12 cellular contexts compared by ENCODE assay signal in genomic region chr18:32974421-32975165, GRCh38.
DNase-seq lines count a peak whose midpoint lies in the region; ATAC-seq and TF ChIP-seq lines count a peak whose summit lies in the region.
"Had no signal": no experiment of that assay in that cellular context is flagged by ENCODE, and none has a peak within 500 bp of the region (broad histone marks: within the 10 kb centered on the region; RNA-seq: fewer than 3 reads in every experiment).

No MANE protein-coding gene starts in this region.

- H3K9me3 Mint-ChIP-seq in mesothelial cell of epicardium (peaks cover 5% of the 10 kb centered on the region), HFFc6 (peaks cover 44% of the 10 kb centered on the region)

- H3K27me3 Mint-ChIP-seq in mesothelial cell of epicardium (ENCODE audit: low read depth) (no peaks in the 10 kb centered on the region), HFFc6 (ENCODE audit: insufficient read depth) (no peaks in the 10 kb centered on the region)

- H3K4me3 Mint-ChIP-seq in mesothelial cell of epicardium (no peak overlapping the region), HFFc6 (no peak overlapping the region)
- H3K4me3 Mint-ChIP-seq: activated T-cell treated with anti-CD3 and anti-CD28 coated beads, Interleukin-2, amount 50 U/mL, for 4 hours had no signal

- H3K4me3 ChIP-seq in GM12865 (ENCODE audit: low read depth, low read length): no peak overlapping the region
- H3K4me3 ChIP-seq in adipocyte (ENCODE audit: low read length): no peak overlapping the region
- H3K4me3 ChIP-seq: transverse colon had no signal

- H3K36me3 Mint-ChIP-seq in mesothelial cell of epicardium: peaks cover 1% of the 10 kb centered on the region
- no peaks in the 10 kb centered on the region for H3K36me3 Mint-ChIP-seq in HFFc6 (ENCODE audit: low read depth)

- H3K4me1 ChIP-seq in adipocyte (ENCODE audit: control insufficient read depth, insufficient read depth, low read length): peaks cover 4% of the 10 kb centered on the region
- H3K4me1 ChIP-seq: transverse colon had no signal

- H3K36me3 ChIP-seq in adipocyte (ENCODE audit: control insufficient read depth, insufficient read depth, low read length, severe bottlenecking): no peaks in the 10 kb centered on the region
- H3K36me3 ChIP-seq: transverse colon had no signal

- peak; percentile 78 for ATAC-seq in GM21515 (IDR thresholded peaks at IDR 0.05; ENCODE audit: unreplicated experiment)
- peak; percentile 88 for ATAC-seq in HG03432 (IDR thresholded peaks at IDR 0.05; ENCODE audit: unreplicated experiment)
- ATAC-seq: activated T-cell treated with anti-CD3 and anti-CD28 coated beads, Interleukin-2, amount 50 U/mL, for 4 hours had no signal

- DNase-seq in GM12865 (ENCODE audit: low read depth) (peak; percentile 29), adipocyte (ENCODE audit: low read depth) (peak; percentile 12), mesothelial cell of epicardium (ENCODE audit: low spot score in 2 of 2, unreplicated experiment in 2 of 2) (no peak), HFFc6 (no peak), anterior cingulate cortex (lab: John Stamatoyannopoulos, UW) (no peak), epidermal melanocyte (ENCODE audit: insufficient read length, low spot score) (no peak)
- DNase-seq: activated T-cell treated with anti-CD3 and anti-CD28 coated beads, Interleukin-2, amount 50 U/mL, for 4 hours; dermis blood vessel endothelial cell; T-helper 1 cell; transverse colon had no signal

- H3K4me1 Mint-ChIP-seq in mesothelial cell of epicardium (peaks cover 2% of the 10 kb centered on the region), HFFc6 (ENCODE audit: low read depth) (no peaks in the 10 kb centered on the region)

- TF ChIP-seq CTCF in GM12865 (IDR thresholded peaks at IDR 0.05; ENCODE audit: insufficient read depth, low read depth, low read length, missing control alignments) (no peak), mesothelial cell of epicardium (IDR thresholded peaks at IDR 0.05; ENCODE audit: unreplicated experiment) (no peak), HFFc6 (IDR thresholded peaks at IDR 0.05) (no peak)

- H3K9ac ChIP-seq in adipocyte (ENCODE audit: low read length): no peak overlapping the region

- H3K9me3 ChIP-seq in adipocyte (ENCODE audit: control insufficient read depth, low read length): no peaks in the 10 kb centered on the region
- H3K9me3 ChIP-seq: transverse colon had no signal

- H3K27me3 ChIP-seq in adipocyte (replicated peaks; ENCODE audit: control insufficient read depth, insufficient read depth, low read length): no peaks in the 10 kb centered on the region
- H3K27me3 ChIP-seq: transverse colon had no signal

- no peak overlapping the region for H3K27ac Mint-ChIP-seq in mesothelial cell of epicardium
- no peak overlapping the region for H3K27ac Mint-ChIP-seq in HFFc6

Comparison
In these comparisons a context has a peak if more than half of its experiments do, and no peak if none do; other contexts are left out.
1. DNase-seq: peak in GM12865 (single experiment) and adipocyte (single experiment); none in mesothelial cell of epicardium (0 of 2), HFFc6 (single experiment), anterior cingulate cortex (0 of 58) and epidermal melanocyte (single experiment).